14 cellular contexts compared by ENCODE assay signal in genomic region chr21:35036521-35037383, GRCh38. TPM values are rescaled to one million over a fixed set of nuclear protein-coding genes. Genes with fewer than 3 reads are reported as not detected.
DNase-seq lines count a peak whose midpoint lies in the region; ATAC-seq and TF ChIP-seq lines count a peak whose summit lies in the region.
"Had no signal": no experiment of that assay in that cellular context is flagged by ENCODE, and none has a peak within 500 bp of the region (broad histone marks: within the 10 kb centered on the region; RNA-seq: fewer than 3 reads in every experiment).

No MANE protein-coding gene starts in this region.

- H3K27me3 Mint-ChIP-seq in activated T-cell treated with anti-CD3 and anti-CD28 coated beads, Interleukin-2, amount 50 U/mL, for 4 hours (ENCODE audit: low read depth), result no peaks in the 10 kb centered on the region
- no peaks in the 10 kb centered on the region for H3K27me3 Mint-ChIP-seq in activated CD4-positive, alpha-beta memory T cell treated with anti-CD3 and anti-CD28 coated beads, Interleukin-2, amount 10 ng/mL, durations not matched to agents 7 days and 5 days

- peak; percentile 34 to 65 for ATAC-seq in activated T-cell treated with anti-CD3 and anti-CD28 coated beads, Interleukin-2, amount 50 U/mL, for 4 hours
- ATAC-seq: heart left ventricle, PC-3 had no signal

- H3K9me3 Mint-ChIP-seq in activated T-cell treated with anti-CD3 and anti-CD28 coated beads, Interleukin-2, amount 50 U/mL, for 4 hours, result no peaks in the 10 kb centered on the region
- H3K9me3 Mint-ChIP-seq in activated CD4-positive, alpha-beta memory T cell treated with anti-CD3 and anti-CD28 coated beads, Interleukin-2, amount 10 ng/mL, durations not matched to agents 7 days and 5 days, result no peaks in the 10 kb centered on the region

- H3K27ac ChIP-seq in suprapubic skin, result peak overlapping the region; percentile 4
- H3K27ac ChIP-seq: SJSA1 had no signal

- TF ChIP-seq EP300 in suprapubic skin (IDR thresholded peaks at IDR 0.05), result no peak

- H3K36me3 ChIP-seq in suprapubic skin, result no peaks in the 10 kb centered on the region

- TF ChIP-seq CTCF in suprapubic skin (IDR thresholded peaks at IDR 0.05), result no peak

- no peak for DNase-seq in activated T-cell treated with anti-CD3 and anti-CD28 coated beads, Interleukin-2, amount 50 U/mL, for 4 hours
- DNase-seq in activated T-cell treated with anti-CD3 and anti-CD28 coated beads for 4 hours (no peak), islet precursor cell (peak; percentile 17), suprapubic skin (ENCODE audit: low spot score in 2 of 2) (no peak), cortex of kidney (lab: John Stamatoyannopoulos, UW) (no peak), NCI-H510A (lab: John Stamatoyannopoulos, UW) (no peak), RKO (ENCODE audit: low spot score) (no peak)
- DNase-seq in activated CD4-positive, alpha-beta memory T cell treated with anti-CD3 and anti-CD28 coated beads, Interleukin-2, amount 10 ng/mL, durations not matched to agents 7 days and 5 days, result no peak
- DNase-seq: activated naive CD8-positive, alpha-beta T cell treated with anti-CD3 and anti-CD28 coated beads, Interleukin-2, amount 10 ng/mL, durations not matched to agents 7 days and 5 days; heart left ventricle; NCI-H2171; NCI-H748 treated with DMSO at 0.1 percent for 48 hours; PC-3 had no signal

- H3K9me3 ChIP-seq in suprapubic skin, result no peaks in the 10 kb centered on the region
- H3K9me3 ChIP-seq: heart left ventricle, SJSA1 had no signal

- peaks cover 95% of the 10 kb centered on the region for H3K4me1 Mint-ChIP-seq in activated T-cell treated with anti-CD3 and anti-CD28 coated beads, Interleukin-2, amount 50 U/mL, for 4 hours (ENCODE audit: low read depth)
- peaks cover 95% of the 10 kb centered on the region for H3K4me1 Mint-ChIP-seq in activated CD4-positive, alpha-beta memory T cell treated with anti-CD3 and anti-CD28 coated beads, Interleukin-2, amount 10 ng/mL, durations not matched to agents 7 days and 5 days

- no peaks in the 10 kb centered on the region for H3K27me3 ChIP-seq in suprapubic skin
- H3K27me3 ChIP-seq: SJSA1 had no signal

- H3K36me3 Mint-ChIP-seq in activated T-cell treated with anti-CD3 and anti-CD28 coated beads, Interleukin-2, amount 50 U/mL, for 4 hours (ENCODE audit: insufficient read depth), result peaks cover 37% of the 10 kb centered on the region
- H3K36me3 Mint-ChIP-seq in activated CD4-positive, alpha-beta memory T cell treated with anti-CD3 and anti-CD28 coated beads, Interleukin-2, amount 10 ng/mL, durations not matched to agents 7 days and 5 days (ENCODE audit: low read depth), result peaks cover 83% of the 10 kb centered on the region

- peak overlapping the region; percentile 92 for H3K27ac Mint-ChIP-seq in activated CD4-positive, alpha-beta memory T cell treated with anti-CD3 and anti-CD28 coated beads, Interleukin-2, amount 10 ng/mL, durations not matched to agents 7 days and 5 days

- peak overlapping the region; percentile 68 for H3K4me3 Mint-ChIP-seq in activated T-cell treated with anti-CD3 and anti-CD28 coated beads, Interleukin-2, amount 50 U/mL, for 4 hours
- peak overlapping the region; percentile 68 for H3K4me3 Mint-ChIP-seq in activated CD4-positive, alpha-beta memory T cell treated with anti-CD3 and anti-CD28 coated beads, Interleukin-2, amount 10 ng/mL, durations not matched to agents 7 days and 5 days

- no peak overlapping the region for H3K4me3 ChIP-seq in suprapubic skin
- H3K4me3 ChIP-seq: heart left ventricle, SJSA1 had no signal

- no peak for TF ChIP-seq POLR2A in suprapubic skin (IDR thresholded peaks at IDR 0.05)

- H3K4me1 ChIP-seq in suprapubic skin, result peaks cover 3% of the 10 kb centered on the region

- CTCF ChIA-PET in activated CD4-positive, alpha-beta memory T cell treated with anti-CD3 and anti-CD28 coated beads, Interleukin-2, amount 10 ng/mL, durations not matched to agents 7 days and 5 days (lab: Charles Lee), result interaction anchor here (1.1 to 1.9 kb wide), 2 partner anchors 11 to 53 kb away, joined by 3 to 4 read pairs; no protein-coding TSS in a partner anchor

- POLR2A ChIA-PET in activated CD4-positive, alpha-beta memory T cell treated with anti-CD3 and anti-CD28 coated beads, Interleukin-2, amount 10 ng/mL, durations not matched to agents 7 days and 5 days (lab: Charles Lee), result interaction anchor here (1.0 to 18.0 kb wide), 6 partner anchors 9 to 157 kb away, joined by 3 to 623 read pairs (median 131); no protein-coding TSS in a partner anchor

- 79% methylated on average over 9 of the region's 10 CpGs for WGBS in suprapubic skin

RNA-seq across cellular contexts. Expression of gene RUNX1, which starts 12.3 kb away (rescaled TPM):
- 100 to 1,000 TPM in 1 of 3 donors, 10 to 100 TPM in 2; 91.6 to 116 (median 99.9) TPM for total RNA-seq in activated T-cell treated with anti-CD3 and anti-CD28 coated beads, Interleukin-2, amount 50 U/mL, for 4 hours
- total RNA-seq in activated CD4-positive, alpha-beta memory T cell treated with anti-CD3 and anti-CD28 coated beads, Interleukin-2, amount 10 ng/mL, durations not matched to agents 7 days and 5 days, result 10 to 100 TPM; 53.0 to 56.3 TPM
- 10 to 100 TPM; 15.4 to 26.7 (median 20.5) TPM for total RNA-seq in suprapubic skin
